In genomic region chrX:373641-374471, GRCh38 we compare ENCODE assay signal across 8 cellular contexts. TPM values are rescaled to one million over a fixed set of nuclear protein-coding genes. Genes with fewer than 3 reads are reported as not detected.
DNase-seq lines count a peak whose midpoint lies in the region; ATAC-seq and TF ChIP-seq lines count a peak whose summit lies in the region.

No MANE protein-coding gene starts in this region.

- H3K27ac Mint-ChIP-seq in glutamatergic neuron (ENCODE audit: unreplicated experiment), result no peak overlapping the region

- peaks cover 4% of the 10 kb centered on the region for H3K36me3 Mint-ChIP-seq in glutamatergic neuron (ENCODE audit: unreplicated experiment)

- H3K4me1 Mint-ChIP-seq in glutamatergic neuron (ENCODE audit: low read depth, unreplicated experiment), result peaks cover 8% of the 10 kb centered on the region

- peaks cover 11% of the 10 kb centered on the region for H3K9me3 Mint-ChIP-seq in glutamatergic neuron (ENCODE audit: unreplicated experiment)

- peak; percentile 49 for ATAC-seq in GM18868 (IDR thresholded peaks at IDR 0.05; ENCODE audit: unreplicated experiment)
- no peak for ATAC-seq in GM18502 (IDR thresholded peaks at IDR 0.05; ENCODE audit: poor library complexity, unreplicated experiment)

- peak overlapping the region; percentile 85 for H3K4me3 Mint-ChIP-seq in glutamatergic neuron (ENCODE audit: unreplicated experiment)

- H3K27me3 Mint-ChIP-seq in glutamatergic neuron (ENCODE audit: unreplicated experiment), result peaks cover 20% of the 10 kb centered on the region

- peak in 2 of 3 experiments; percentile 20 to 22 for DNase-seq in activated CD8-positive, alpha-beta memory T cell treated with anti-CD3 and anti-CD28 coated beads for 48 hours (ENCODE audit: low read depth in 2 of 3, low spot score in 2 of 3)
- DNase-seq in glutamatergic neuron, result peak; percentile 61
- no peak for DNase-seq in retinal pigment epithelial cell (ENCODE audit: low read depth)
- DNase-seq in Ammon's horn (ENCODE audit: low spot score), result no peak
- DNase-seq in amniotic stem cell (lab: John Stamatoyannopoulos, UW), result no peak
- no peak for DNase-seq in DMS 273 (lab: John Stamatoyannopoulos, UW; ENCODE audit: unreplicated experiment)

- TF ChIP-seq CTCF in glutamatergic neuron (IDR thresholded peaks at IDR 0.05; ENCODE audit: partially characterized antibody, unreplicated experiment) (no peak), retinal pigment epithelial cell (conservative IDR thresholded peaks at IDR 0.05; ENCODE audit: low read depth, low read length) (no peak)

- H3K4me3 ChIP-seq in retinal pigment epithelial cell (ENCODE audit: low read length), result peak overlapping the region; percentile 52

RNA-seq across cellular contexts. Expression of gene PPP2R3B, which starts 12.9 kb away (rescaled TPM):
- 36.1 TPM for total RNA-seq in glutamatergic neuron (ENCODE audit: unreplicated experiment)

RNA-seq across cellular contexts. Expression of gene GTPBP6, which starts 55.3 kb away (rescaled TPM):
- 52.3 TPM for total RNA-seq in glutamatergic neuron (ENCODE audit: unreplicated experiment)

Comparison
In these comparisons a context has a peak if more than half of its experiments do, and no peak if none do; other contexts are left out.
1. DNase-seq: peak in activated CD8-positive, alpha-beta memory T cell treated with anti-CD3 and anti-CD28 coated beads for 48 hours (2 of 3) and glutamatergic neuron (single experiment); none in retinal pigment epithelial cell (single experiment), Ammon's horn (single experiment), amniotic stem cell (single experiment) and DMS 273 (single experiment).